1 cellular context compared by ENCODE assay signal in the genomic region with DNA sequence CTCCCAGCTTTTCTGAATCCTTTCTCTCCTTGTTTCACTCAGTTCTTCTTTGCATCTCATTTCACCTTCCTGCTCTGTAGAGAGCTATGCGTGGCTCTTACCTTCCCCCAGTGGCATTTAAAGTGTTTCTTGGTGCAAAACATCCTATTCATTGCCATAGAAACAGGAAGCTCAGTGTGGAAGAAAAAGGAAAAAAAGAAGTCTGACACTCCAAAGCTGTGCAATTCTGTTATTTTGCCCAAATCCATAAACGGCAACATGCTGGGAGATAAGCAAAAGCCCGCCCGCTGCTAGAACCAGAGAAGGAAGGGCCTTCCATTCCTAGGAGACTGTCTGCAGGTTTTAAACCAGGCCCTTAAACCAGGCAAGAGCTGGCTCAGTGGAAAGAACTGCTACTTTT.
TF ChIP-seq lines count a peak whose summit lies in the region.

No MANE protein-coding gene starts in this region.

TF ChIP-seq in IMR-90, 13 proteins besides CTCF, POLR2A, EP300 and RAD21 (continued from another document):
- TF ChIP-seq, protein P1, sequence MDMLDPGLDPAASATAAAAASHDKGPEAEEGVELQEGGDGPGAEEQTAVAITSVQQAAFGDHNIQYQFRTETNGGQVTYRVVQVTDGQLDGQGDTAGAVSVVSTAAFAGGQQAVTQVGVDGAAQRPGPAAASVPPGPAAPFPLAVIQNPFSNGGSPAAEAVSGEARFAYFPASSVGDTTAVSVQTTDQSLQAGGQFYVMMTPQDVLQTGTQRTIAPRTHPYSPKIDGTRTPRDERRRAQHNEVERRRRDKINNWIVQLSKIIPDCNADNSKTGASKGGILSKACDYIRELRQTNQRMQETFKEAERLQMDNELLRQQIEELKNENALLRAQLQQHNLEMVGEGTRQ (IDR thresholded peaks at IDR 0.05; ENCODE audit: low read depth, low read length) = no peak
- no peak for TF ChIP-seq CEBPB (IDR thresholded peaks at IDR 0.05; ENCODE audit: low read depth, low read length)
- no peak for TF ChIP-seq MAZ (IDR thresholded peaks at IDR 0.05; ENCODE audit: borderline replicate concordance, low read depth, low read length)
- TF ChIP-seq SMC3 (IDR thresholded peaks at IDR 0.05; ENCODE audit: low read depth, low read length) = no peak
- no peak for TF ChIP-seq RCOR1 (IDR thresholded peaks at IDR 0.05; ENCODE audit: insufficient replicate concordance, low read length)
